In genomic region chr4:121192500-121192899, GRCh38 we compare ENCODE assay signal across 8 cellular contexts. TPM values are rescaled to one million over a fixed set of nuclear protein-coding genes. Genes with fewer than 3 reads are reported as not detected.
DNase-seq lines count a peak whose midpoint lies in the region; ATAC-seq, FAIRE-seq and TF ChIP-seq lines count a peak whose summit lies in the region.

No MANE protein-coding gene starts in this region.

- peaks cover 55% of the 10 kb centered on the region for H3K4me1 Mint-ChIP-seq in CD4-positive, alpha-beta T cell (ENCODE audit: low read depth)
- peaks cover 59% of the 10 kb centered on the region for H3K4me1 Mint-ChIP-seq in activated CD4-positive, alpha-beta memory T cell treated with anti-CD3 and anti-CD28 coated beads, Interleukin-2, amount 10 ng/mL, durations not matched to agents 7 days and 5 days

- no peaks in the 10 kb centered on the region for H3K4me1 ChIP-seq in small intestine (ENCODE audit: control insufficient read depth in 2 of 2, insufficient read depth in 1 of 2, low read depth in 1 of 2, low read length in 1 of 2)

- WGBS in small intestine, 3 donors: 17 to 18% (median 17%) methylated on average over 6 of the region's 6 CpGs

- DNase-seq in CD4-positive, alpha-beta T cell: peak in 1 of 10 experiments; percentile 6
- DNase-seq in GM13976 (ENCODE audit: low spot score) (no peak), NCI-H1694 (lab: John Stamatoyannopoulos, UW) (peak; percentile 1), glomerular endothelial cell (ENCODE audit: extremely low read depth, low read depth, low spot score) (peak; percentile 14), small intestine (peak; percentile 34), islet precursor cell (no peak)
- DNase-seq in activated CD4-positive, alpha-beta memory T cell treated with anti-CD3 and anti-CD28 coated beads, Interleukin-2, amount 10 ng/mL, durations not matched to agents 7 days and 5 days: no peak

- intact Hi-C loops in CD4-positive, alpha-beta T cell (cut with DNase I, micrococcal nuclease): loop anchor here (1.0 to 5.0 kb wide), 3 partner anchors 60 to 1035 kb away; no protein-coding TSS in a partner anchor

- H3K4me3 Mint-ChIP-seq in CD4-positive, alpha-beta T cell: peak overlapping the region; percentile 76
- H3K4me3 Mint-ChIP-seq in activated CD4-positive, alpha-beta memory T cell treated with anti-CD3 and anti-CD28 coated beads, Interleukin-2, amount 10 ng/mL, durations not matched to agents 7 days and 5 days: peak overlapping the region; percentile 14

- no peak overlapping the region for H3K4me3 ChIP-seq in small intestine (ENCODE audit: low read depth in 1 of 2, low read length in 2 of 2)

- H3K36me3 Mint-ChIP-seq in CD4-positive, alpha-beta T cell (ENCODE audit: low read depth): no peaks in the 10 kb centered on the region
- H3K36me3 Mint-ChIP-seq in activated CD4-positive, alpha-beta memory T cell treated with anti-CD3 and anti-CD28 coated beads, Interleukin-2, amount 10 ng/mL, durations not matched to agents 7 days and 5 days (ENCODE audit: low read depth): no peaks in the 10 kb centered on the region

- CTCF ChIA-PET in CD4-positive, alpha-beta T cell (lab: Charles Lee): interaction anchor here (0.6 to 2.4 kb wide), 31 partner anchors 9 to 120 kb away, joined by 3 to 19 read pairs (median 4); no protein-coding TSS in a partner anchor
- CTCF ChIA-PET in activated CD4-positive, alpha-beta memory T cell treated with anti-CD3 and anti-CD28 coated beads, Interleukin-2, amount 10 ng/mL, durations not matched to agents 7 days and 5 days (lab: Charles Lee): interaction anchor here (0.6 to 4.7 kb wide), 45 partner anchors 9 to 512 kb away, joined by 3 to 72 read pairs (median 4); no protein-coding TSS in a partner anchor

- TF ChIP-seq CTCF in CD4-positive, alpha-beta T cell (IDR thresholded peaks at IDR 0.05): peak; percentile 90
- peak; percentile 72 for TF ChIP-seq CTCF in GM13976 (IDR thresholded peaks at IDR 0.05; ENCODE audit: borderline replicate concordance, control extremely low read depth, extremely low read depth, insufficient read depth, missing control alignments)

- H3K27me3 ChIP-seq in CD4-positive, alpha-beta T cell (ENCODE audit: control insufficient read depth, insufficient read depth, low read length): no peaks in the 10 kb centered on the region
- H3K27me3 ChIP-seq in small intestine (ENCODE audit: control insufficient read depth in 2 of 2, insufficient read depth in 2 of 2, low read length in 2 of 2): no peaks in the 10 kb centered on the region

- no peaks in the 10 kb centered on the region for H3K36me3 ChIP-seq in small intestine (ENCODE audit: control insufficient read depth in 2 of 2, insufficient read depth in 2 of 2, low read length in 2 of 2)

- no peak for ATAC-seq in CD4-positive, alpha-beta T cell (ENCODE audit: poor library complexity)
- ATAC-seq in GM18870 (IDR thresholded peaks at IDR 0.05; ENCODE audit: unreplicated experiment): no peak

- POLR2A ChIA-PET in CD4-positive, alpha-beta T cell (lab: Charles Lee): interaction anchor here (0.6 to 1.8 kb wide), 7 partner anchors 10 to 116 kb away, joined by 3 to 11 read pairs (median 4); no protein-coding TSS in a partner anchor
- POLR2A ChIA-PET in activated CD4-positive, alpha-beta memory T cell treated with anti-CD3 and anti-CD28 coated beads, Interleukin-2, amount 10 ng/mL, durations not matched to agents 7 days and 5 days (lab: Charles Lee): interaction anchor here (1.0 to 3.7 kb wide), 7 partner anchors 10 to 1127 kb away, joined by 4 to 22 read pairs (median 5); partner anchors contain the start of gene MAD2L1

- peak overlapping the region; percentile 81 for H3K27ac Mint-ChIP-seq in CD4-positive, alpha-beta T cell
- H3K27ac Mint-ChIP-seq in activated CD4-positive, alpha-beta memory T cell treated with anti-CD3 and anti-CD28 coated beads, Interleukin-2, amount 10 ng/mL, durations not matched to agents 7 days and 5 days: peak overlapping the region; percentile 56

- in situ Hi-C loops in GM13976 (cut with MboI; ENCODE audit: low sequenced_read_pairs, unreplicated experiment): loop anchor here (5.0 to 10.0 kb wide), 2 partner anchors 62 to 115 kb away; no protein-coding TSS in a partner anchor

- FAIRE-seq in small intestine (lab: Jason Lieb, UNC): peak; percentile 64

- no peaks in the 10 kb centered on the region for H3K27me3 Mint-ChIP-seq in CD4-positive, alpha-beta T cell
- H3K27me3 Mint-ChIP-seq in activated CD4-positive, alpha-beta memory T cell treated with anti-CD3 and anti-CD28 coated beads, Interleukin-2, amount 10 ng/mL, durations not matched to agents 7 days and 5 days: no peaks in the 10 kb centered on the region

- no peaks in the 10 kb centered on the region for H3K9me3 ChIP-seq in CD4-positive, alpha-beta T cell (ENCODE audit: control insufficient read depth, low read length)
- no peaks in the 10 kb centered on the region for H3K9me3 ChIP-seq in small intestine (ENCODE audit: control insufficient read depth, low read depth)

- H3K27ac ChIP-seq in CD4-positive, alpha-beta T cell (ENCODE audit: low read depth, low read length): no peak overlapping the region
- no peak overlapping the region for H3K27ac ChIP-seq in small intestine (ENCODE audit: low read depth in 1 of 2, low read length in 1 of 2)

- H3K9me3 Mint-ChIP-seq in CD4-positive, alpha-beta T cell: no peaks in the 10 kb centered on the region
- no peaks in the 10 kb centered on the region for H3K9me3 Mint-ChIP-seq in activated CD4-positive, alpha-beta memory T cell treated with anti-CD3 and anti-CD28 coated beads, Interleukin-2, amount 10 ng/mL, durations not matched to agents 7 days and 5 days

RNA-seq across cellular contexts. Expression of gene TNIP3, which starts 28.4 kb away (rescaled TPM):
- total RNA-seq in CD4-positive, alpha-beta T cell: under 1 TPM; 0.39 to 0.66 TPM
- total RNA-seq in activated CD4-positive, alpha-beta memory T cell treated with anti-CD3 and anti-CD28 coated beads, Interleukin-2, amount 10 ng/mL, durations not matched to agents 7 days and 5 days: 1 to 10 TPM; 1.2 to 1.6 TPM
- total RNA-seq in glomerular endothelial cell: 4.4 and 4.9 TPM in 2 replicates
- under 1 TPM in 2 of 3 donors, not detected in 1; 0.18 to 0.54 TPM for polyA plus RNA-seq in small intestine

Comparison
In these comparisons a context has a peak if more than half of its experiments do, and no peak if none do; other contexts are left out.
1. DNase-seq: peak in NCI-H1694 (single experiment), glomerular endothelial cell (single experiment) and small intestine (single experiment); none in GM13976 (single experiment), activated CD4-positive, alpha-beta memory T cell treated with anti-CD3 and anti-CD28 coated beads, Interleukin-2, amount 10 ng/mL, durations not matched to agents 7 days and 5 days (single experiment) and islet precursor cell (single experiment).